Comparison of ENCODE assay signal across 9 cellular contexts in the genomic region with DNA sequence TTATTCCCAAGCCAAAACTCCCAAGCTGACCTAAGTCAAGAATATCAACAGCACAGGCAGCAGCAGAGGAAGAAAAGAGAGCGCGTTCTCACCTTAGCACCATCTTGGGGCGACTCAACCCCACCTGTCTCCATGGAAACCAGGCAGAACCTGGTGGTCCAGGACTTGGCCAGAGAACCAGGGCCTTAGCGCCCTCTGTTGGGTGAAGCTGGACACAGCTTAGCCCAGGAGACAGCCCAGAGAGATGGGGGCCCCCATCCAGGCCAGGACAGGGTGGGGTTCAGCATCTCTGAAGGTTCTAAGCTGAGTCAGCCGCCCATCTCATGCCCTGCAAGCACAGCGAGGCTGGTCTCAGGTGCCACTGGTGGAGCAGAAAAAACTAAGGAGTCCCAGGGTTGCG.
A peak's percentile ranks its signal among the peaks of the same experiment; 100 is the strongest.
DNase-seq lines count a peak whose midpoint lies in the region; ATAC-seq and TF ChIP-seq lines count a peak whose summit lies in the region.
"Had no signal": no experiment of that assay in that cellular context is flagged by ENCODE, and none has a peak within 500 bp of the region (broad histone marks: within the 10 kb centered on the region; RNA-seq: fewer than 3 reads in every experiment).

No MANE protein-coding gene starts in this region.

- H3K4me3 ChIP-seq in MM.1S (ENCODE audit: low read length) (no peak overlapping the region), spleen (no peak overlapping the region)

- H3K36me3 ChIP-seq in MM.1S (replicated peaks; ENCODE audit: insufficient read depth, low read length) (no peaks in the 10 kb centered on the region), spleen (no peaks in the 10 kb centered on the region)

- POLR2A ChIA-PET in T-cell (lab: Charles Lee): no interaction called here

- no peak for TF ChIP-seq POLR2A in spleen (IDR thresholded peaks at IDR 0.05)

- CTCF ChIA-PET in T-cell (lab: Charles Lee): interaction anchor here in 1 of 2 donors (0.6 kb wide), 1 partner anchor 430 kb away, joined by 3 read pairs; no protein-coding TSS in a partner anchor

- peaks cover 21% of the 10 kb centered on the region for H3K27me3 Mint-ChIP-seq in activated T-cell treated with anti-CD3 and anti-CD28 coated beads, Interleukin-2, amount 50 U/mL, for 72 hours (ENCODE audit: low read depth)
- H3K27me3 Mint-ChIP-seq in endothelial cell (ENCODE audit: unreplicated experiment) (no peaks in the 10 kb centered on the region), T-cell (peaks cover 19 to 28% of the 10 kb centered on the region in 2 donors)

- 11 to 34% (median 32%) methylated on average over 6 to 7 of the region's 7 CpGs for WGBS in spleen, 5 donors

- no peak overlapping the region for H3K4me3 Mint-ChIP-seq in activated T-cell treated with anti-CD3 and anti-CD28 coated beads, Interleukin-2, amount 50 U/mL, for 72 hours
- H3K4me3 Mint-ChIP-seq in endothelial cell (ENCODE audit: unreplicated experiment) (no peak overlapping the region), T-cell (no peak overlapping the region)

- H2AFZ ChIP-seq in MM.1S (ENCODE audit: low read length): no peak overlapping the region

- no peak overlapping the region for H3K27ac Mint-ChIP-seq in activated T-cell treated with anti-CD3 and anti-CD28 coated beads, Interleukin-2, amount 50 U/mL, for 72 hours
- H3K27ac Mint-ChIP-seq in endothelial cell (ENCODE audit: unreplicated experiment) (no peak overlapping the region), T-cell (no peak overlapping the region)

- H3K4me1 Mint-ChIP-seq in activated T-cell treated with anti-CD3 and anti-CD28 coated beads, Interleukin-2, amount 50 U/mL, for 72 hours (ENCODE audit: low read depth): no peaks in the 10 kb centered on the region
- H3K4me1 Mint-ChIP-seq in endothelial cell (ENCODE audit: unreplicated experiment) (no peaks in the 10 kb centered on the region), T-cell (no peaks in the 10 kb centered on the region)

- H3K27me3 ChIP-seq in MM.1S (replicated peaks; ENCODE audit: insufficient read depth, low read length): no peaks in the 10 kb centered on the region
- H3K27me3 ChIP-seq in spleen (replicated peaks in 1 of 7): peaks cover 0 to 63% (median 0%) of the 10 kb centered on the region in 7 donors

- H3K36me3 Mint-ChIP-seq in activated T-cell treated with anti-CD3 and anti-CD28 coated beads, Interleukin-2, amount 50 U/mL, for 72 hours (ENCODE audit: insufficient read depth in 2 of 2): no peaks in the 10 kb centered on the region
- H3K36me3 Mint-ChIP-seq in endothelial cell (ENCODE audit: low read depth, unreplicated experiment): no peaks in the 10 kb centered on the region
- no peaks in the 10 kb centered on the region for H3K36me3 Mint-ChIP-seq in T-cell

- peak in 1 of 2 donors; percentile 46 for ATAC-seq in activated T-cell treated with anti-CD3 and anti-CD28 coated beads, Interleukin-2, amount 50 U/mL, for 72 hours (replicated peaks in 1 of 2)
- no peak for ATAC-seq in T-cell (replicated peaks in 1 of 4)

- H3K4me2 ChIP-seq in MM.1S (ENCODE audit: low read depth, low read length): no peak overlapping the region

- H3K9me3 Mint-ChIP-seq in activated T-cell treated with anti-CD3 and anti-CD28 coated beads, Interleukin-2, amount 50 U/mL, for 72 hours: no peaks in the 10 kb centered on the region
- H3K9me3 Mint-ChIP-seq in endothelial cell (ENCODE audit: unreplicated experiment) (no peaks in the 10 kb centered on the region), T-cell (no peaks in the 10 kb centered on the region)

- TF ChIP-seq CTCF in MM.1S (IDR thresholded peaks at IDR 0.05; ENCODE audit: low read length) (peak; percentile 83), endothelial cell (IDR thresholded peaks at IDR 0.05; ENCODE audit: unreplicated experiment) (peak; percentile 70), spleen (IDR thresholded peaks at IDR 0.05 in 8 of 11, conservative IDR thresholded peaks at IDR 0.05 in 3 of 11) (peak in 7 of 11 experiments; percentile 26 to 43 (median 41))

- H3K4me1 ChIP-seq in MM.1S (ENCODE audit: low read length) (peaks cover 13% of the 10 kb centered on the region; the same call in 1 of the 2 replicates), spleen (no peaks in the 10 kb centered on the region)

- H3K9me2 ChIP-seq in MM.1S (replicated peaks; ENCODE audit: insufficient read depth, low read length): no peaks in the 10 kb centered on the region

- intact Hi-C loops in spleen (cut with DNase I; ENCODE audit: low total_unique reads): no loop called here

- no peaks in the 10 kb centered on the region for H3K79me2 ChIP-seq in MM.1S (ENCODE audit: low read length)

- H3K9me3 ChIP-seq in MM.1S (replicated peaks; ENCODE audit: insufficient read depth, low read length): no peaks in the 10 kb centered on the region
- H3K9me3 ChIP-seq in spleen: no peaks in the 10 kb centered on the region

- no peak overlapping the region for H3K9ac ChIP-seq in MM.1S (ENCODE audit: low read length)

- no peaks in the 10 kb centered on the region for H3F3A ChIP-seq in MM.1S (ENCODE audit: insufficient read depth, low read length)

- no peak overlapping the region for H3K27ac ChIP-seq in MM.1S (ENCODE audit: low read length)
- H3K27ac ChIP-seq in spleen: no peak overlapping the region

- no peaks in the 10 kb centered on the region for H4K20me1 ChIP-seq in MM.1S (ENCODE audit: insufficient read depth, low read length)

- peak; percentile 20 to 37 for DNase-seq in activated T-cell treated with anti-CD3 and anti-CD28 coated beads, Interleukin-2, amount 50 U/mL, for 72 hours
- no peak for DNase-seq in activated T-cell treated with anti-CD3 and anti-CD28 coated beads, Interleukin-2, amount 50 U/mL, for 1 hour
- DNase-seq in MM.1S (peak; percentile 45), endothelial cell (ENCODE audit: low spot score) (peak; percentile 60), spleen (no peak), T-cell (no peak), activated gamma-delta T cell (lab: John Stamatoyannopoulos, UW) (no peak)
- DNase-seq in activated CD4-positive, CD25-positive, alpha-beta regulatory T cell treated with anti-CD3 and anti-CD28 coated beads, Interleukin-2, amount 50 U/mL, for 72 hours: no peak
- DNase-seq: effector CD4-positive, alpha-beta T cell had no signal

Comparison
In these comparisons a context has a peak if more than half of its experiments do, and no peak if none do; other contexts are left out.
1. DNase-seq: peak in activated T-cell treated with anti-CD3 and anti-CD28 coated beads, Interleukin-2, amount 50 U/mL, for 72 hours (2 of 2), MM.1S (single experiment) and endothelial cell (single experiment); none in activated T-cell treated with anti-CD3 and anti-CD28 coated beads, Interleukin-2, amount 50 U/mL, for 1 hour (single experiment), spleen (single experiment), T-cell (0 of 34), activated CD4-positive, CD25-positive, alpha-beta regulatory T cell treated with anti-CD3 and anti-CD28 coated beads, Interleukin-2, amount 50 U/mL, for 72 hours (single experiment) and activated gamma-delta T cell (single experiment).
2. Peak in every context shown above with its lines, with median percentiles within 50 percentile points of each other: CTCF ChIP-seq.